8 cellular contexts compared by ENCODE assay signal in the genomic region with DNA sequence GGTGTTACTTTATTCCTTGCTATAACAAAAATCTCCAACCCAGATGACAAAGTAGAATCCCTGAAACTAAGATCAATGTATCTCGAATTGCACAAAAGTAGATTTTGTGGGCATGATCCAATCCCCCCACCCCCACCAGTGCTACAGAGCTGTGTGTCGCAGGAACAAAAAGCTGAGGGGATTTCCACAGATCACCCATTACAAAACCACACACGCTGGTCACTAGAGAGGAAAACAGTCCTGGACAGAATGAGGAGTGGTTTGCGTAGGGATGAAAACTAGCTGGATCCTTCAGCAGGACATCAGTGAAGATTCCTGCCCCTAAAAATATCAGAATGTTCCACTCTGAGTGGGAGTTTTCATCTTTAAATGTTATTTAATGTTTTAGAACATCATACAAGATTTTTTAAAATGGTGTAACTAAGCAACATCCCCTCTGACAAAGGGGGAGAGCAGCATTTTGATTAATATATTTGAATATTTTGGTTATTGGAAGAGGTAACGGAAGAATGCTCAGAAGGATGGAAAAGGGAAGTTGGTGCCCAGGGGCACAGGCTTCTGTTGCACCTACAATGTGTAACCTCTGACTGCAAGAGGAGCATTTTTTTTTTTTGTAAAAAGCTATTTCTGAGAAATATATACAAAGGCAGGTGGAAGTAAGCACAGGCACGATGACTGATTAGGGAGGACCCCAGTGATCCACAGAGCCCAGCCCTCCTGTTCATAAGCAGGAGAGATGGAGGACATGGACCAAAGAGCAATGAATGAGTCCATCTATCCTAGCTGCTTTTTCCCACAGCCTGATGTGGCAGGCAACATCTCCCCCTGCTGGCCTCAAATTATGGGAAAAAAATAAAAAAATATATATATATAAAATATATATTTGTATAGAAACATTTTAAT.
DNase-seq lines count a peak whose midpoint lies in the region; ATAC-seq and TF ChIP-seq lines count a peak whose summit lies in the region.

No MANE protein-coding gene starts in this region.

- H2BK120ac ChIP-seq in IMR-90 (ENCODE audit: low read depth, low read length) = peak overlapping the region; percentile 96

- H3K36me3 ChIP-seq in IMR-90 (ENCODE audit: control insufficient read depth, insufficient read depth, low read length) = no peaks in the 10 kb centered on the region
- no peaks in the 10 kb centered on the region for H3K36me3 ChIP-seq in WERI-Rb-1

- H3K18ac ChIP-seq in IMR-90 (ENCODE audit: low read depth, low read length) = peak overlapping the region; percentile 97

- no TSS peak for BruUV-seq in IMR-90 (replicated peaks; lab: Mats Ljungman, UMichigan)

- H2AK5ac ChIP-seq in IMR-90 (ENCODE audit: low read depth, low read length) = peak overlapping the region; percentile 77

- H3K27me3 Mint-ChIP-seq in T-helper 2 cell treated with Interferon-gamma antibody and Interleukin-4, amounts not matched to agents 5 μg/mL and 100 μg/mL, for 36 hours (ENCODE audit: low read depth) = peaks cover 15% of the 10 kb centered on the region
- H3K27me3 Mint-ChIP-seq in osteocyte (ENCODE audit: unreplicated experiment) = no peaks in the 10 kb centered on the region

- dilution Hi-C loops in IMR-90 (cut with HindIII; ENCODE audit: low sequenced_read_pairs, unreplicated experiment) = no loop called here

- peak overlapping the region; percentile 60 for H2AK9ac ChIP-seq in IMR-90 (replicated peaks; ENCODE audit: low read depth, low read length, poor library complexity)

- H3K4me3 ChIP-seq in IMR-90 (ENCODE audit: insufficient read depth, low read depth, low read length) = no peak overlapping the region
- no peak overlapping the region for H3K4me3 ChIP-seq in WERI-Rb-1 (ENCODE audit: low read depth, low read length)

- peak; percentile 56 for TF ChIP-seq CTCF in IMR-90 (conservative IDR thresholded peaks at IDR 0.05; ENCODE audit: low read depth, low read length)
- TF ChIP-seq CTCF in WERI-Rb-1 (IDR thresholded peaks at IDR 0.05; ENCODE audit: low read depth, low read length) = peak; percentile 36; the same call in 1 of the 2 replicates
- TF ChIP-seq CTCF in osteocyte (IDR thresholded peaks at IDR 0.05) = peak; percentile 65

- no peak overlapping the region for H3K4me3 Mint-ChIP-seq in T-helper 2 cell treated with Interferon-gamma antibody and Interleukin-4, amounts not matched to agents 5 μg/mL and 100 μg/mL, for 36 hours
- no peak overlapping the region for H3K4me3 Mint-ChIP-seq in osteocyte (ENCODE audit: unreplicated experiment)

- H4K20me1 ChIP-seq in IMR-90 (ENCODE audit: insufficient read depth, low read length) = no peaks in the 10 kb centered on the region

- peak overlapping the region; percentile 73 to 92 for H4K8ac ChIP-seq in IMR-90 (ENCODE audit: low read depth in 2 of 2, low read length in 2 of 2)

- peak overlapping the region; percentile 77 for H3K56ac ChIP-seq in IMR-90 (ENCODE audit: extremely low read depth, insufficient read depth, low read length)

- H2BK20ac ChIP-seq in IMR-90 (ENCODE audit: low read depth, low read length) = peak overlapping the region; percentile 88

- H3K4me1 Mint-ChIP-seq in T-helper 2 cell treated with Interferon-gamma antibody and Interleukin-4, amounts not matched to agents 5 μg/mL and 100 μg/mL, for 36 hours (ENCODE audit: low read depth) = no peaks in the 10 kb centered on the region
- H3K4me1 Mint-ChIP-seq in osteocyte (ENCODE audit: unreplicated experiment) = peaks cover 35% of the 10 kb centered on the region

- CTCF ChIA-PET in IMR-90 (lab: Yijun Ruan, JAX) = interaction anchor here (0.5 to 4.3 kb wide), 25 partner anchors 8 to 403 kb away, joined by 3 to 28 read pairs (median 4); partner anchors contain the start of gene DNAH7

- H4K91ac ChIP-seq in IMR-90 (ENCODE audit: insufficient read depth, low read depth, low read length) = peak overlapping the region; percentile 89

- peak; percentile 83 for TF ChIP-seq RAD21 in IMR-90 (IDR thresholded peaks at IDR 0.05; ENCODE audit: low read length)

- peak overlapping the region; percentile 84 for H4K5ac ChIP-seq in IMR-90 (ENCODE audit: low read depth, low read length)

- peaks cover 0 to 2% of the 10 kb centered on the region in 2 experiments; a peak in 1 of 4 replicates for H3K79me1 ChIP-seq in IMR-90 (ENCODE audit: low read depth in 1 of 2, low read length in 2 of 2)

- peak overlapping the region; percentile 43 for H2BK5ac ChIP-seq in IMR-90 (ENCODE audit: low read depth, low read length, poor library complexity, severe bottlenecking)

- peak overlapping the region; percentile 72 for H2BK15ac ChIP-seq in IMR-90 (ENCODE audit: low read depth, low read length)

- H3K27ac Mint-ChIP-seq in T-helper 2 cell treated with Interferon-gamma antibody and Interleukin-4, amounts not matched to agents 5 μg/mL and 100 μg/mL, for 36 hours = no peak overlapping the region
- H3K27ac Mint-ChIP-seq in osteocyte (ENCODE audit: unreplicated experiment) = no peak overlapping the region

- H3K4me1 ChIP-seq in IMR-90 (ENCODE audit: control insufficient read depth, insufficient read depth, low read length) = peaks cover 22% of the 10 kb centered on the region

- H3K9me3 Mint-ChIP-seq in T-helper 2 cell treated with Interferon-gamma antibody and Interleukin-4, amounts not matched to agents 5 μg/mL and 100 μg/mL, for 36 hours = no peaks in the 10 kb centered on the region
- no peaks in the 10 kb centered on the region for H3K9me3 Mint-ChIP-seq in osteocyte (ENCODE audit: unreplicated experiment)

- peak; percentile 25; the same call in 1 of the 2 replicates for ATAC-seq in IMR-90 (ENCODE audit: low read depth)

- intact Hi-C loops in IMR-90 (cut with micrococcal nuclease) = loop anchor here (1.0 to 10.0 kb wide), 7 partner anchors 39 to 670 kb away; no protein-coding TSS in a partner anchor

- no peaks in the 10 kb centered on the region for H3K27me3 ChIP-seq in IMR-90 (ENCODE audit: control insufficient read depth, insufficient read depth, low read length)
- H3K27me3 ChIP-seq in WERI-Rb-1 (ENCODE audit: insufficient read depth, low read depth, severe bottlenecking) = no peaks in the 10 kb centered on the region

- peak overlapping the region; percentile 29; the same call in 1 of the 2 replicates for H3K9ac ChIP-seq in IMR-90 (ENCODE audit: low read depth, low read length)

- H3K23ac ChIP-seq in IMR-90 (ENCODE audit: low read depth, low read length) = peak overlapping the region; percentile 39; the same call in 1 of the 2 replicates

- no peak for TF ChIP-seq POLR2A in IMR-90 (IDR thresholded peaks at IDR 0.05; ENCODE audit: low read depth, low read length)

- H3K27ac ChIP-seq in IMR-90 (ENCODE audit: insufficient read depth, low read length) (peak overlapping the region; percentile 74), WERI-Rb-1 (no peak overlapping the region)

- H3K4me2 ChIP-seq in IMR-90 (ENCODE audit: low read depth, low read length) = peak overlapping the region; percentile 47; the same call in 1 of the 2 replicates

- H3K36me3 Mint-ChIP-seq in T-helper 2 cell treated with Interferon-gamma antibody and Interleukin-4, amounts not matched to agents 5 μg/mL and 100 μg/mL, for 36 hours (ENCODE audit: low read depth) = no peaks in the 10 kb centered on the region
- H3K36me3 Mint-ChIP-seq in osteocyte (ENCODE audit: unreplicated experiment) = peaks cover 2% of the 10 kb centered on the region

- no peak overlapping the region for H2AFZ ChIP-seq in IMR-90 (replicated peaks; ENCODE audit: low read length, poor library complexity)

- H3K9me3 ChIP-seq in IMR-90 (ENCODE audit: control insufficient read depth, insufficient read depth, low read length) (no peaks in the 10 kb centered on the region), WERI-Rb-1 (ENCODE audit: severe bottlenecking) (no peaks in the 10 kb centered on the region)

- H3K9me1 ChIP-seq in IMR-90 (ENCODE audit: insufficient read depth, low read length) = peaks cover 12% of the 10 kb centered on the region

- peak overlapping the region; percentile 70 for H3K14ac ChIP-seq in IMR-90 (replicated peaks; ENCODE audit: low read depth, low read length)

- POLR2A ChIA-PET in IMR-90 (lab: Charles Lee; ENCODE audit: unreplicated experiment) = interaction anchor here (0.9 kb wide), 1 partner anchor 269 kb away, joined by 6 read pairs; the partner anchor contains the start of gene DNAH7

- DNase-seq in T-helper 2 cell (peak in 3 of 5 experiments; percentile 5 to 32 (median 7)), IMR-90 (peak; percentile 58), WERI-Rb-1 (no peak), epidermal melanocyte (ENCODE audit: insufficient read length, low spot score) (peak; percentile 33), osteocyte (ENCODE audit: extremely low spot score, unreplicated experiment) (no peak), GDM1 (lab: John Stamatoyannopoulos, UW) (no peak), amygdala (lab: John Stamatoyannopoulos, UW) (no peak)
- DNase-seq in T-helper 2 cell treated with Interferon-gamma antibody and Interleukin-4, amounts not matched to agents 5 μg/mL and 100 μg/mL, for 36 hours (ENCODE audit: low spot score) = no peak

- peak overlapping the region; percentile 94 for H3K4ac ChIP-seq in IMR-90 (ENCODE audit: low read depth, low read length)

- 100% methylated on average over 1 of the region's 6 CpGs; no CpG with 5 or more reads in 1 of the 2 experiments for WGBS in IMR-90 (ENCODE audit: extremely low coverage in 2 of 2, insufficient read length in 1 of 2), 2 experiments

- in situ Hi-C loops in IMR-90 (cut with MboI; ENCODE audit: low sequenced_read_pairs) = loop anchor here (5.0 to 25.0 kb wide), 4 partner anchors 40 to 675 kb away; partner anchors contain the start of genes SLC39A10 and STK17B

TF ChIP-seq in IMR-90, 13 proteins besides CTCF, POLR2A, EP300 and RAD21:
- peak; percentile 68 for TF ChIP-seq SMC3 (IDR thresholded peaks at IDR 0.05; ENCODE audit: low read depth, low read length)
- no peak for TF ChIP-seq RCOR1 (IDR thresholded peaks at IDR 0.05; ENCODE audit: insufficient replicate concordance, low read length)

Comparison
In these comparisons a context has a peak if more than half of its experiments do, and no peak if none do; other contexts are left out.
1. DNase-seq: peak in T-helper 2 cell (3 of 5), IMR-90 (single experiment) and epidermal melanocyte (single experiment); none in T-helper 2 cell treated with Interferon-gamma antibody and Interleukin-4, amounts not matched to agents 5 μg/mL and 100 μg/mL, for 36 hours (single experiment), WERI-Rb-1 (single experiment), osteocyte (single experiment), GDM1 (single experiment) and amygdala (0 of 56).
2. Peak in every context shown above with its lines, with median percentiles within 50 percentile points of each other: CTCF ChIP-seq.